Comparison of ENCODE assay signal across 14 cellular contexts in genomic region chr3:136914739-136915138, GRCh38. TPM values are rescaled to one million over a fixed set of nuclear protein-coding genes. Genes with fewer than 3 reads are reported as not detected.
DNase-seq lines count a peak whose midpoint lies in the region; ATAC-seq and TF ChIP-seq lines count a peak whose summit lies in the region.
"Had no signal": no experiment of that assay in that cellular context is flagged by ENCODE, and none has a peak within 500 bp of the region (broad histone marks: within the 10 kb centered on the region; RNA-seq: fewer than 3 reads in every experiment).

No MANE protein-coding gene starts in this region.

- peaks cover 57% of the 10 kb centered on the region for H3K4me1 ChIP-seq in CD8-positive, alpha-beta T cell (ENCODE audit: insufficient read depth, low read length)
- H3K4me1 ChIP-seq in Loucy (ENCODE audit: insufficient read depth, low read length, poor library complexity, severe bottlenecking) = peaks cover 88% of the 10 kb centered on the region
- no peaks in the 10 kb centered on the region for H3K4me1 ChIP-seq in uterus
- H3K4me1 ChIP-seq in transverse colon = peaks cover 2 to 34% (median 9%) of the 10 kb centered on the region in 4 donors
- H3K4me1 ChIP-seq: BE2C had no signal

- peaks cover 21% of the 10 kb centered on the region for H3K36me3 Mint-ChIP-seq in CD8-positive, alpha-beta T cell
- H3K36me3 Mint-ChIP-seq in WTC11 (no peaks in the 10 kb centered on the region), nephron progenitor cell (ENCODE audit: low read depth) (peaks cover 81% of the 10 kb centered on the region)

- no peak for TF ChIP-seq POLR2A in uterus (IDR thresholded peaks at IDR 0.05)
- no peak for TF ChIP-seq POLR2A in transverse colon (IDR thresholded peaks at IDR 0.05)

- H3K4me1 Mint-ChIP-seq in CD8-positive, alpha-beta T cell (ENCODE audit: low read depth) = peaks cover 91% of the 10 kb centered on the region
- peaks cover 82% of the 10 kb centered on the region for H3K4me1 Mint-ChIP-seq in WTC11
- peaks cover 59% of the 10 kb centered on the region for H3K4me1 Mint-ChIP-seq in nephron progenitor cell

- 90 to 93% methylated on average over 3 of the region's 3 CpGs for WGBS in transverse colon (ENCODE audit: low coverage in 1 of 2), 2 donors

- CTCF ChIA-PET in CD8-positive, alpha-beta T cell (lab: Charles Lee) = no interaction called here
- CTCF ChIA-PET in WTC11 (lab: Charles Lee) = no interaction called here

- no peak for DNase-seq in CD8-positive, alpha-beta T cell
- DNase-seq in WTC11 (ENCODE audit: low spot score) (no peak), nephron progenitor cell (no peak), uterus (no peak), transverse colon (no peak), DMS153 treated with DMSO at 0.1 percent for 48 hours (lab: John Stamatoyannopoulos, UW; ENCODE audit: unreplicated experiment) (no peak)
- DNase-seq: BE2C, GOT3, NCI-H1048, NCI-H2081 treated with DMSO at 0.1 percent for 48 hours, NCI-H446, NCI-H69, PC-3 had no signal

- in situ Hi-C loops in transverse colon (cut with MboI; ENCODE audit: low pct_ligation_motif_present in 1 of 4, low pct_unique_long_range_greater_than_20kb in 1 of 4, low sequenced_read_pairs in 3 of 4) = no loop called here

- no peaks in the 10 kb centered on the region for H3K36me3 ChIP-seq in CD8-positive, alpha-beta T cell (ENCODE audit: insufficient read depth, low read length)
- H3K36me3 ChIP-seq in Loucy (ENCODE audit: insufficient read depth, low read length) (no peaks in the 10 kb centered on the region; the same call in 1 of the 2 replicates), uterus (no peaks in the 10 kb centered on the region), transverse colon (no peaks in the 10 kb centered on the region)
- H3K36me3 ChIP-seq: BE2C had no signal

- no peaks in the 10 kb centered on the region for H3K9me3 Mint-ChIP-seq in CD8-positive, alpha-beta T cell
- H3K9me3 Mint-ChIP-seq in WTC11 = no peaks in the 10 kb centered on the region
- H3K9me3 Mint-ChIP-seq in nephron progenitor cell = peaks cover 67% of the 10 kb centered on the region

- H3K4me2 ChIP-seq in Loucy (ENCODE audit: low read depth, low read length, poor library complexity, severe bottlenecking) = peak overlapping the region; percentile 7

- peaks cover 100% of the 10 kb centered on the region for H3K79me2 ChIP-seq in Loucy (ENCODE audit: insufficient read depth, low read length)

- POLR2A ChIA-PET in CD8-positive, alpha-beta T cell (lab: Charles Lee) = no interaction called here
- POLR2A ChIA-PET in WTC11 (lab: Charles Lee) = no interaction called here

- no peaks in the 10 kb centered on the region for H3K9me3 ChIP-seq in CD8-positive, alpha-beta T cell (ENCODE audit: low read length)
- H3K9me3 ChIP-seq in Loucy (ENCODE audit: insufficient read depth, low read depth, low read length) = no peaks in the 10 kb centered on the region
- H3K9me3 ChIP-seq in uterus = no peaks in the 10 kb centered on the region
- no peaks in the 10 kb centered on the region for H3K9me3 ChIP-seq in transverse colon
- H3K9me3 ChIP-seq: BE2C had no signal

- H3K9ac ChIP-seq in Loucy (ENCODE audit: low read depth, low read length, poor library complexity, severe bottlenecking) = no peak overlapping the region

- no peaks in the 10 kb centered on the region for H3K27me3 Mint-ChIP-seq in CD8-positive, alpha-beta T cell (ENCODE audit: low read depth)
- H3K27me3 Mint-ChIP-seq in WTC11 (ENCODE audit: low read depth) (no peaks in the 10 kb centered on the region), nephron progenitor cell (ENCODE audit: low read depth, poor library complexity) (no peaks in the 10 kb centered on the region)

- no peaks in the 10 kb centered on the region for H3F3A ChIP-seq in Loucy (ENCODE audit: low read depth)

- no peak overlapping the region for H2AFZ ChIP-seq in Loucy (ENCODE audit: low read length)

- intact Hi-C loops in CD8-positive, alpha-beta T cell (cut with DNase I, micrococcal nuclease) = loop anchor here (2.0 to 10.0 kb wide), 3 partner anchors 14 to 720 kb away; partner anchors contain the start of genes MSL2 (in 1 of the 2) and NCK1 (in 1 of the 2)
- intact Hi-C loops in uterus (cut with DNase I; ENCODE audit: low total_unique reads) = no loop called here
- intact Hi-C loops in transverse colon (cut with DNase I; ENCODE audit: low total_unique reads) = no loop called here

- ATAC-seq in CD8-positive, alpha-beta T cell = no peak
- no peak for ATAC-seq in WTC11
- ATAC-seq: PC-3 had no signal

- H3K27me3 ChIP-seq in CD8-positive, alpha-beta T cell (ENCODE audit: insufficient read depth, low read length) = no peaks in the 10 kb centered on the region
- H3K27me3 ChIP-seq in Loucy (ENCODE audit: insufficient read depth, low read length, poor library complexity, severe bottlenecking) = no peaks in the 10 kb centered on the region
- no peaks in the 10 kb centered on the region for H3K27me3 ChIP-seq in uterus
- H3K27me3 ChIP-seq in transverse colon = no peaks in the 10 kb centered on the region
- H3K27me3 ChIP-seq: BE2C had no signal

- no peak overlapping the region for H3K4me3 ChIP-seq in CD8-positive, alpha-beta T cell (ENCODE audit: low read depth, low read length)
- no peak overlapping the region for H3K4me3 ChIP-seq in Loucy (ENCODE audit: low read length, poor library complexity, severe bottlenecking)
- no peak overlapping the region for H3K4me3 ChIP-seq in uterus
- H3K4me3 ChIP-seq in transverse colon = no peak overlapping the region

- no peak overlapping the region for H3K27ac ChIP-seq in CD8-positive, alpha-beta T cell (ENCODE audit: low read depth, low read length)
- H3K27ac ChIP-seq in uterus (no peak overlapping the region), transverse colon (no peak overlapping the region)

- H3K4me3 Mint-ChIP-seq in CD8-positive, alpha-beta T cell = no peak overlapping the region
- no peak overlapping the region for H3K4me3 Mint-ChIP-seq in WTC11
- no peak overlapping the region for H3K4me3 Mint-ChIP-seq in nephron progenitor cell

- H3K27ac Mint-ChIP-seq in CD8-positive, alpha-beta T cell = peak overlapping the region; percentile 25
- H3K27ac Mint-ChIP-seq in WTC11 (peak overlapping the region; percentile 46; the same call in 1 of the 2 replicates), nephron progenitor cell (peak overlapping the region; percentile 92)

- TF ChIP-seq CTCF in CD8-positive, alpha-beta T cell (IDR thresholded peaks at IDR 0.05) = no peak
- no peak for TF ChIP-seq CTCF in Loucy (conservative IDR thresholded peaks at IDR 0.05; ENCODE audit: low read length)
- TF ChIP-seq CTCF in WTC11 (IDR thresholded peaks at IDR 0.05) = no peak
- no peak for TF ChIP-seq CTCF in nephron progenitor cell (IDR thresholded peaks at IDR 0.05)
- TF ChIP-seq CTCF in uterus (IDR thresholded peaks at IDR 0.05) = no peak
- TF ChIP-seq CTCF in transverse colon (IDR thresholded peaks at IDR 0.05) = no peak

- peaks cover 46% of the 10 kb centered on the region for H4K20me1 ChIP-seq in Loucy (ENCODE audit: insufficient read depth, low read length, poor library complexity, severe bottlenecking)

- H3K9me2 ChIP-seq in Loucy (replicated peaks; ENCODE audit: low read depth, low read length) = no peaks in the 10 kb centered on the region

- no peak for TF ChIP-seq EP300 in transverse colon (IDR thresholded peaks at IDR 0.05; ENCODE audit: low read depth)

TF ChIP-seq in WTC11, 78 proteins besides CTCF, POLR2A, EP300 and RAD21 (continues in another document):
- no peak for TF ChIP-seq RORB (CRISPR knock-in tag; IDR thresholded peaks at IDR 0.05)
- no peak for TF ChIP-seq E2F4 (CRISPR knock-in tag; IDR thresholded peaks at IDR 0.05; ENCODE audit: borderline replicate concordance, low read depth)
- TF ChIP-seq ZBTB21 (CRISPR knock-in tag; IDR thresholded peaks at IDR 0.05; ENCODE audit: borderline replicate concordance) = no peak
- TF ChIP-seq ZNF396 (CRISPR knock-in tag; IDR thresholded peaks at IDR 0.05; ENCODE audit: borderline replicate concordance) = no peak
- TF ChIP-seq TP53 (CRISPR knock-in tag; IDR thresholded peaks at IDR 0.05) = no peak
- TF ChIP-seq SMAD4 (CRISPR knock-in tag; IDR thresholded peaks at IDR 0.05) = no peak
- TF ChIP-seq GABPB1 (CRISPR knock-in tag; IDR thresholded peaks at IDR 0.05) = no peak
- TF ChIP-seq CDX4 (CRISPR knock-in tag; IDR thresholded peaks at IDR 0.05; ENCODE audit: borderline replicate concordance) = no peak

RNA-seq across cellular contexts. Expression of gene IL20RB, which starts 43.0 kb away (rescaled TPM):
- total RNA-seq in CD8-positive, alpha-beta T cell = 1 to 10 TPM; 1.2 to 1.5 TPM
- 2.3 to 3.1 TPM (median 2.4 TPM) in 3 replicates for total RNA-seq in WTC11 (2021)
- 1 to 10 TPM in 1 of 4 donors, not detected in 3; 2.6 TPM for total RNA-seq in uterus
- total RNA-seq in transverse colon = 1 to 10 TPM in 2 of 4 donors, under 1 TPM in 1, not detected in 1; 0.27 to 1.8 (median 1.7) TPM

RNA-seq across cellular contexts. Expression of gene NCK1, which starts 52.7 kb away (rescaled TPM):
- total RNA-seq in CD8-positive, alpha-beta T cell = 10 to 100 TPM; 54.8 to 68.7 TPM
- 24.4 to 31.6 TPM (median 28.9 TPM) in 3 replicates for total RNA-seq in WTC11 (2021)
- 10 to 100 TPM; 48.4 to 85.3 (median 60.2) TPM for total RNA-seq in uterus
- 10 to 100 TPM in 3 of 4 donors, under 1 TPM in 1; 0.80 to 71.4 (median 45.2) TPM for total RNA-seq in transverse colon

Comparison
In these comparisons a context has a peak if more than half of its experiments do, and no peak if none do; other contexts are left out.
1. H3K27ac Mint-ChIP-seq: peak in every context shown above with its lines; median percentile 92 in nephron progenitor cell; 46 in WTC11; 25 in CD8-positive, alpha-beta T cell.
2. intact Hi-C loops: an anchor here in CD8-positive, alpha-beta T cell (2.0 to 10.0 kb wide); none called in uterus and transverse colon.